ENCODE assay signal across 1 cellular context in genomic region chr16:67326115-67326471, GRCh38.
TF ChIP-seq lines count a peak whose summit lies in the region.

No MANE protein-coding gene starts in this region.

TF ChIP-seq in GM23338, 12 proteins besides CTCF, POLR2A, EP300 and RAD21 (continued from another document):
- TF ChIP-seq ZNF462 (CRISPR knock-in tag; IDR thresholded peaks at IDR 0.05), result no peak
- TF ChIP-seq JUNB (IDR thresholded peaks at IDR 0.05; ENCODE audit: unreplicated experiment), result no peak
